Comparison of ENCODE assay signal across 37 cellular contexts in the genomic region with DNA sequence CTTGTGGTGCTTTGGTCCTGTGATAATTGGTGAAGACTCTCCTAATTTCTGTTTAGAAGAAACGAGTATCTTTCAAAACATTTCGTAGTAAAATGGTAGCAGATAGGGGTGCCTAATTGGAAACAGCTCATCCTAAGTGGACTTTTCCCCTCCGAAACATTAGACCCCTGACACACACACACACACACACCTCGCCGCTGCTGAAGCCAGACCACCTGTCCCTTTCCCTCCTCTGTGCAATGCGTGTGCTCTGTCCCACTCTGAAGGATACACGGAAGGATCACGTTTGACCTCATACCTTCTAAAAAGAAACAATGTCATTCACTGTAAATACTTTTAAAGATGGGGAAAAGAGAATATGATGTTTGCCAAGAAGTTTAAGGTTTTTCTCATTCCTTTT.
"Had no signal": no experiment of that assay in that cellular context is flagged by ENCODE, and none has a peak within 500 bp of the region (broad histone marks: within the 10 kb centered on the region; RNA-seq: fewer than 3 reads in every experiment).

No MANE protein-coding gene starts in this region.

- H3K27ac Mint-ChIP-seq: activated B cell treated with CpG ODN at 0.5 μM for 24 hours; activated CD4-positive, alpha-beta memory T cell treated with anti-CD3 and anti-CD28 coated beads for 36 hours; activated CD4-positive, alpha-beta T cell treated with anti-CD3 and anti-CD28 coated beads, Interleukin-2, amount 10 ng/mL, durations not matched to agents 24 days and 14 days; activated CD8-positive, alpha-beta T cell treated with anti-CD3 and anti-CD28 coated beads for 36 hours; activated naive CD4-positive, alpha-beta T cell treated with anti-CD3 and anti-CD28 coated beads for 36 hours; activated naive CD4-positive, alpha-beta T cell treated with anti-CD3 and anti-CD28 coated beads, Interleukin-2, amount 50 U/mL, for 24 hours; activated naive CD8-positive, alpha-beta T cell; activated naive CD8-positive, alpha-beta T cell treated with anti-CD3 and anti-CD28 coated beads, Interleukin-2, amount 10 ng/mL, durations not matched to agents 7 days and 5 days; activated naive CD8-positive, alpha-beta T cell treated with anti-CD3 and anti-CD28 coated beads, Interleukin-2, amount 50 U/mL, for 24 hours; activated T-cell treated with anti-CD3 and anti-CD28 coated beads, Interleukin-2, amount 50 U/mL, for 72 hours; activated T-helper 1 cell treated with anti-CD3 and anti-CD28 coated beads, Interleukin-12 subunit alpha, Interleukin-12 subunit beta, Interleukin-2, Interleukin-4 antibody, amounts not matched to agents 30 ng/mL and 10 ng/mL and 1 ng/mL, durations not matched to agents 14 hours and 24 hours and 36 hours; activated T-helper 17 cell treated with anti-CD3 and anti-CD28 coated beads, Interleukin-2, amount 50 U/mL, for 72 hours; T-helper 1 cell treated with Interleukin-12 subunit alpha and Interleukin-12 subunit beta and Interleukin-4 antibody, amounts not matched to agents 30 μg/mL and 1 μg/mL, for 36 hours; T-helper 2 cell treated with Interferon-gamma antibody and Interleukin-4, amounts not matched to agents 5 μg/mL and 100 μg/mL, for 36 hours had no signal

- H3K4me3 ChIP-seq: ascending aorta, cardiac muscle cell had no signal

- H3K9me3 ChIP-seq: ascending aorta had no signal

- H3K9me3 Mint-ChIP-seq: activated CD4-positive, alpha-beta memory T cell treated with anti-CD3 and anti-CD28 coated beads for 36 hours; activated CD4-positive, alpha-beta T cell treated with anti-CD3 and anti-CD28 coated beads, Interleukin-2, amount 10 ng/mL, durations not matched to agents 24 days and 14 days; activated CD8-positive, alpha-beta T cell treated with anti-CD3 and anti-CD28 coated beads for 36 hours; activated naive CD4-positive, alpha-beta T cell treated with anti-CD3 and anti-CD28 coated beads for 36 hours; activated naive CD4-positive, alpha-beta T cell treated with anti-CD3 and anti-CD28 coated beads, Interleukin-2, amount 50 U/mL, for 24 hours; activated naive CD8-positive, alpha-beta T cell treated with anti-CD3 and anti-CD28 coated beads, Interleukin-2, amount 10 ng/mL, durations not matched to agents 7 days and 5 days; activated naive CD8-positive, alpha-beta T cell treated with anti-CD3 and anti-CD28 coated beads, Interleukin-2, amount 50 U/mL, for 24 hours; activated T-cell treated with anti-CD3 and anti-CD28 coated beads, Interleukin-2, amount 50 U/mL, for 4 hours; activated T-cell treated with anti-CD3 and anti-CD28 coated beads, Interleukin-2, amount 50 U/mL, for 72 hours; activated T-helper 1 cell treated with anti-CD3 and anti-CD28 coated beads, Interleukin-12 subunit alpha, Interleukin-12 subunit beta, Interleukin-2, Interleukin-4 antibody, amounts not matched to agents 30 ng/mL and 10 ng/mL and 1 ng/mL, durations not matched to agents 14 hours and 24 hours and 36 hours; activated T-helper 17 cell treated with anti-CD3 and anti-CD28 coated beads, Interleukin-2, amount 50 U/mL, for 72 hours; brain; central memory CD8-positive, alpha-beta T cell; T-helper 1 cell treated with Interleukin-12 subunit alpha and Interleukin-12 subunit beta and Interleukin-4 antibody, amounts not matched to agents 30 μg/mL and 1 μg/mL, for 36 hours; T-helper 2 cell treated with Interferon-gamma antibody and Interleukin-4, amounts not matched to agents 5 μg/mL and 100 μg/mL, for 36 hours had no signal

- H3K27me3 Mint-ChIP-seq: activated naive CD4-positive, alpha-beta T cell treated with anti-CD3 and anti-CD28 coated beads, Interleukin-2, amount 50 U/mL, for 24 hours; brain had no signal

- H3K4me1 ChIP-seq: ascending aorta had no signal

- H3K36me3 Mint-ChIP-seq: activated CD4-positive, alpha-beta memory T cell treated with anti-CD3 and anti-CD28 coated beads for 36 hours; activated naive CD4-positive, alpha-beta T cell treated with anti-CD3 and anti-CD28 coated beads, Interleukin-2, amount 50 U/mL, for 24 hours; activated naive CD8-positive, alpha-beta T cell treated with anti-CD3 and anti-CD28 coated beads, Interleukin-2, amount 10 ng/mL, durations not matched to agents 7 days and 5 days had no signal

- H3K27me3 ChIP-seq: ascending aorta, cardiac muscle cell had no signal

- DNase-seq: activated B cell treated with CpG ODN at 0.5 μM for 24 hours; activated CD4-positive, alpha-beta memory T cell treated with anti-CD3 and anti-CD28 coated beads for 36 hours; activated CD4-positive, alpha-beta T cell treated with anti-CD3 and anti-CD28 coated beads for 4 hours; activated CD4-positive, alpha-beta T cell treated with anti-CD3 and anti-CD28 coated beads, Interleukin-2, amount 10 ng/mL, durations not matched to agents 24 days and 14 days; activated CD4-positive, alpha-beta T cell treated with anti-CD3 and anti-CD28 coated beads, Interleukin-2, amount 50 U/mL, for 1 hour; activated CD4-positive, alpha-beta T cell treated with anti-CD3 and anti-CD28 coated beads, Interleukin-2, amount 50 U/mL, for 4 hours; activated CD4-positive, CD25-positive, alpha-beta regulatory T cell treated with anti-CD3 and anti-CD28 coated beads, Interleukin-2, amount 50 U/mL, for 72 hours; activated CD8-positive, alpha-beta memory T cell treated with anti-CD3 and anti-CD28 coated beads, Interleukin-2, amount 50 U/mL, for 4 hours; activated CD8-positive, alpha-beta T cell treated with anti-CD3 and anti-CD28 coated beads for 36 hours; activated effector memory CD4-positive, alpha-beta T cell treated with anti-CD3 and anti-CD28 coated beads, Interleukin-2, amount 50 U/mL, for 16 hours; activated gamma-delta T cell treated with Interleukin-2 at 50 U/mL for 16 hours; activated naive CD4-positive, alpha-beta T cell; activated naive CD4-positive, alpha-beta T cell treated with anti-CD3 and anti-CD28 coated beads for 36 hours; activated naive CD8-positive, alpha-beta T cell treated with anti-CD3 and anti-CD28 coated beads, Interleukin-2, amount 10 ng/mL, durations not matched to agents 7 days and 5 days; activated naive CD8-positive, alpha-beta T cell treated with anti-CD3 and anti-CD28 coated beads, Interleukin-2, amount 50 U/mL, for 24 hours; activated T-cell treated with anti-CD3 and anti-CD28 coated beads for 4 hours; activated T-cell treated with anti-CD3 and anti-CD28 coated beads, Interleukin-2, amount 50 U/mL, for 1 hour; activated T-cell treated with anti-CD3 and anti-CD28 coated beads, Interleukin-2, amount 50 U/mL, for 4 hours; activated T-cell treated with anti-CD3 and anti-CD28 coated beads, Interleukin-2, amount 50 U/mL, for 72 hours; amygdala; anterior cingulate cortex; caudate nucleus; cerebellar nuclear complex; T-helper 1 cell; T-helper 2 cell; T-helper 9 cell had no signal

- H3K36me3 ChIP-seq: cardiac muscle cell had no signal

- H3K4me3 Mint-ChIP-seq: activated B cell treated with CpG ODN at 0.5 μM for 24 hours; activated CD4-positive, alpha-beta memory T cell treated with anti-CD3 and anti-CD28 coated beads for 36 hours; activated CD4-positive, alpha-beta T cell treated with anti-CD3 and anti-CD28 coated beads, Interleukin-2, amount 10 ng/mL, durations not matched to agents 24 days and 14 days; activated CD8-positive, alpha-beta T cell treated with anti-CD3 and anti-CD28 coated beads for 36 hours; activated naive CD4-positive, alpha-beta T cell treated with anti-CD3 and anti-CD28 coated beads for 36 hours; activated naive CD4-positive, alpha-beta T cell treated with anti-CD3 and anti-CD28 coated beads, Interleukin-2, amount 50 U/mL, for 24 hours; activated naive CD8-positive, alpha-beta T cell; activated naive CD8-positive, alpha-beta T cell treated with anti-CD3 and anti-CD28 coated beads, Interleukin-2, amount 10 ng/mL, durations not matched to agents 7 days and 5 days; activated naive CD8-positive, alpha-beta T cell treated with anti-CD3 and anti-CD28 coated beads, Interleukin-2, amount 50 U/mL, for 24 hours; activated T-cell treated with anti-CD3 and anti-CD28 coated beads, Interleukin-2, amount 50 U/mL, for 4 hours; activated T-cell treated with anti-CD3 and anti-CD28 coated beads, Interleukin-2, amount 50 U/mL, for 72 hours; activated T-helper 1 cell treated with anti-CD3 and anti-CD28 coated beads, Interleukin-12 subunit alpha, Interleukin-12 subunit beta, Interleukin-2, Interleukin-4 antibody, amounts not matched to agents 30 ng/mL and 10 ng/mL and 1 ng/mL, durations not matched to agents 14 hours and 24 hours and 36 hours; activated T-helper 17 cell treated with anti-CD3 and anti-CD28 coated beads, Interleukin-2, amount 50 U/mL, for 72 hours; brain; central memory CD8-positive, alpha-beta T cell; T-helper 1 cell treated with Interleukin-12 subunit alpha and Interleukin-12 subunit beta and Interleukin-4 antibody, amounts not matched to agents 30 μg/mL and 1 μg/mL, for 36 hours; T-helper 2 cell treated with Interferon-gamma antibody and Interleukin-4, amounts not matched to agents 5 μg/mL and 100 μg/mL, for 36 hours had no signal

- H3K4me1 Mint-ChIP-seq: activated B cell treated with CpG ODN at 0.5 μM for 24 hours; activated CD4-positive, alpha-beta T cell treated with anti-CD3 and anti-CD28 coated beads, Interleukin-2, amount 10 ng/mL, durations not matched to agents 24 days and 14 days; activated naive CD4-positive, alpha-beta T cell treated with anti-CD3 and anti-CD28 coated beads, Interleukin-2, amount 50 U/mL, for 24 hours; activated naive CD8-positive, alpha-beta T cell treated with anti-CD3 and anti-CD28 coated beads, Interleukin-2, amount 10 ng/mL, durations not matched to agents 7 days and 5 days; activated naive CD8-positive, alpha-beta T cell treated with anti-CD3 and anti-CD28 coated beads, Interleukin-2, amount 50 U/mL, for 24 hours; activated T-helper 17 cell treated with anti-CD3 and anti-CD28 coated beads, Interleukin-2, amount 50 U/mL, for 72 hours; central memory CD8-positive, alpha-beta T cell had no signal

- H3K27ac ChIP-seq: ascending aorta, cardiac muscle cell, VCaP had no signal
